Comparison of ENCODE assay signal across 18 cellular contexts in the genomic region with DNA sequence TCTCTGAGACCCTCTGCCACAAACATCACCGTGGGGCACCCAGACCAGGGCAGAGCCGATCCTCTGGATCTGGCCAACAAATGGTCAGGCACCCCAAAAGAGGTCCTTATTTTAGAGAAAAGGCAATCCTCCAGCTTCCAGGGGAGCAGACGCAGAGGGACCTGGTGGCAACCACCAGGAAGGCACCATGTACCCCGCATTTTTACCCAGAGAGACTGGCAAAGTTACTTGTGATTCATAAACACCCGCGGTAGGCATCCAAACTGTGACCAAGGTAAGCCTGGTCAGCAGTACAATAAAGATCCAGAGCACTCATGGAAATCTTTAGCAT. TPM values are rescaled to one million over a fixed set of nuclear protein-coding genes. Genes with fewer than 3 reads are reported as not detected.
DNase-seq lines count a peak whose midpoint lies in the region; ATAC-seq, FAIRE-seq and TF ChIP-seq lines count a peak whose summit lies in the region.
"Had no signal": no experiment of that assay in that cellular context is flagged by ENCODE, and none has a peak within 500 bp of the region (broad histone marks: within the 10 kb centered on the region; RNA-seq: fewer than 3 reads in every experiment).

No MANE protein-coding gene starts in this region.

- no TSS peak for BruUV-seq in endothelial cell of umbilical vein (replicated peaks; lab: Mats Ljungman, UMichigan)

- no peaks in the 10 kb centered on the region for H3K36me3 Mint-ChIP-seq in nephron (ENCODE audit: low read depth)
- no peaks in the 10 kb centered on the region for H3K36me3 Mint-ChIP-seq in activated CD4-positive, alpha-beta T cell treated with anti-CD3 and anti-CD28 coated beads for 36 hours (ENCODE audit: low read depth)
- H3K36me3 Mint-ChIP-seq: activated naive CD8-positive, alpha-beta T cell treated with anti-CD3 and anti-CD28 coated beads for 36 hours had no signal

- H3K9me1 ChIP-seq in endothelial cell of umbilical vein (replicated peaks; ENCODE audit: control insufficient read depth, extremely low read depth, insufficient read depth, low read length): no peaks in the 10 kb centered on the region

- POLR2A ChIA-PET in endothelial cell of umbilical vein (lab: Charles Lee): no interaction called here
- POLR2A ChIA-PET in activated CD4-positive, alpha-beta T cell treated with anti-CD3 and anti-CD28 coated beads for 36 hours (lab: Charles Lee): no interaction called here

- TF ChIP-seq POLR2A in endothelial cell of umbilical vein (IDR thresholded peaks at IDR 0.05; ENCODE audit: low read depth, low read length) (no peak), thyroid gland (IDR thresholded peaks at IDR 0.05) (no peak), erythroblast (IDR thresholded peaks at IDR 0.05; ENCODE audit: low read length) (no peak)

- peak overlapping the region; percentile 61 for H3K9ac ChIP-seq in endothelial cell of umbilical vein (replicated peaks; ENCODE audit: extremely low read depth, insufficient read depth, low read length)

- H3K4me3 Mint-ChIP-seq in nephron: peak overlapping the region in 2 of 3 experiments; percentile 35 to 36
- no peak overlapping the region for H3K4me3 Mint-ChIP-seq in activated CD4-positive, alpha-beta T cell treated with anti-CD3 and anti-CD28 coated beads for 36 hours
- H3K4me3 Mint-ChIP-seq: activated naive CD8-positive, alpha-beta T cell treated with anti-CD3 and anti-CD28 coated beads for 36 hours; T-helper 17 cell had no signal

- WGBS in thyroid gland, 2 donors: 79 to 96% methylated on average over 5 to 6 of the region's 6 CpGs

- H3K27ac ChIP-seq in endothelial cell of umbilical vein (ENCODE audit: insufficient read depth, low read depth, low read length) (peak overlapping the region; percentile 80), thyroid gland (peak overlapping the region; percentile 15 to 70 (median 65))

- no peak overlapping the region for H3K4me3 ChIP-seq in endothelial cell of umbilical vein (replicated peaks in 1 of 3; ENCODE audit: insufficient read depth in 1 of 3, low read depth in 1 of 3, low read length in 3 of 3)
- no peak overlapping the region for H3K4me3 ChIP-seq in thyroid gland (replicated peaks in 1 of 3)

- H3K27me3 Mint-ChIP-seq in nephron (ENCODE audit: low read depth): peaks cover 75% of the 10 kb centered on the region
- H3K27me3 Mint-ChIP-seq in activated CD4-positive, alpha-beta T cell treated with anti-CD3 and anti-CD28 coated beads for 36 hours: peaks cover 35% of the 10 kb centered on the region

- H3K36me3 ChIP-seq in endothelial cell of umbilical vein (ENCODE audit: control insufficient read depth in 2 of 2, extremely low read depth in 1 of 2, insufficient read depth in 2 of 2, low read length in 2 of 2) (no peaks in the 10 kb centered on the region), thyroid gland (no peaks in the 10 kb centered on the region)

- no peaks in the 10 kb centered on the region for H3K9me3 ChIP-seq in endothelial cell of umbilical vein (replicated peaks; ENCODE audit: control insufficient read depth, insufficient read depth, low read length)
- H3K9me3 ChIP-seq in thyroid gland: no peaks in the 10 kb centered on the region

- ATAC-seq in GM21447 (IDR thresholded peaks at IDR 0.05; ENCODE audit: unreplicated experiment): no peak
- ATAC-seq in activated CD4-positive, alpha-beta T cell treated with anti-CD3 and anti-CD28 coated beads for 36 hours: no peak
- ATAC-seq: activated CD4-positive, CD25-positive, alpha-beta regulatory T cell treated with anti-CD3 and anti-CD28 coated beads, Interleukin-2, amount 50 U/mL, for 24 hours; T-helper 17 cell had no signal

- H3K9me3 Mint-ChIP-seq in nephron: peaks cover 6% of the 10 kb centered on the region
- H3K9me3 Mint-ChIP-seq in activated CD4-positive, alpha-beta T cell treated with anti-CD3 and anti-CD28 coated beads for 36 hours (ENCODE audit: low read depth): no peaks in the 10 kb centered on the region
- H3K9me3 Mint-ChIP-seq: activated naive CD8-positive, alpha-beta T cell treated with anti-CD3 and anti-CD28 coated beads for 36 hours had no signal

- intact Hi-C loops in endothelial cell of umbilical vein (cut with micrococcal nuclease) (loop anchor here (1.0 kb wide), 1 partner anchor 7 kb away; no protein-coding TSS in a partner anchor), thyroid gland (cut with DNase I) (no loop called here)
- intact Hi-C loops in activated CD4-positive, alpha-beta T cell treated with anti-CD3 and anti-CD28 coated beads for 36 hours (cut with DNase I, micrococcal nuclease): no loop called here

- no peaks in the 10 kb centered on the region for H4K20me1 ChIP-seq in endothelial cell of umbilical vein (replicated peaks; ENCODE audit: control insufficient read depth, extremely low read depth, insufficient read depth, low read length)

- peaks cover 3% of the 10 kb centered on the region for H3K4me1 Mint-ChIP-seq in nephron
- no peaks in the 10 kb centered on the region for H3K4me1 Mint-ChIP-seq in activated CD4-positive, alpha-beta T cell treated with anti-CD3 and anti-CD28 coated beads for 36 hours
- H3K4me1 Mint-ChIP-seq: T-helper 17 cell had no signal

- DNase-seq in activated effector memory CD4-positive, alpha-beta T cell treated with anti-CD3 and anti-CD28 coated beads, Interleukin-2, amount 50 U/mL, for 16 hours: peak; percentile 4
- DNase-seq in activated effector memory CD4-positive, alpha-beta T cell treated with Interleukin-2 at 50 U/mL for 16 hours: no peak
- no peak for DNase-seq in endothelial cell of umbilical vein (ENCODE audit: low read depth, low spot score)
- no peak for DNase-seq in thyroid gland
- no peak for DNase-seq in activated CD4-positive, alpha-beta T cell treated with anti-CD3 and anti-CD28 coated beads for 36 hours
- no peak for DNase-seq in erythroblast (lab: John Stamatoyannopoulos, UW)
- DNase-seq: activated CD8-positive, alpha-beta memory T cell treated with anti-CD3 and anti-CD28 coated beads, Interleukin-2, amount 50 U/mL, for 4 hours; activated naive CD8-positive, alpha-beta T cell treated with anti-CD3 and anti-CD28 coated beads for 36 hours; NCI-H1092; SHP77; stimulated activated naive CD4-positive, alpha-beta T cell treated with Interleukin-2 at 50 U/mL for 16 hours had no signal

- no peaks in the 10 kb centered on the region for H3K79me2 ChIP-seq in endothelial cell of umbilical vein (ENCODE audit: control insufficient read depth, insufficient read depth, low read length)

- no peak for FAIRE-seq in endothelial cell of umbilical vein (lab: Jason Lieb, UNC)

- H3K27ac Mint-ChIP-seq in nephron: no peak overlapping the region
- H3K27ac Mint-ChIP-seq in activated CD4-positive, alpha-beta T cell treated with anti-CD3 and anti-CD28 coated beads for 36 hours: no peak overlapping the region
- H3K27ac Mint-ChIP-seq: activated naive CD8-positive, alpha-beta T cell treated with anti-CD3 and anti-CD28 coated beads for 36 hours; T-helper 17 cell had no signal

- H3K4me2 ChIP-seq in endothelial cell of umbilical vein (ENCODE audit: insufficient read depth, low read length): peak overlapping the region; percentile 38

- no peaks in the 10 kb centered on the region for H3K27me3 ChIP-seq in endothelial cell of umbilical vein (ENCODE audit: control insufficient read depth in 2 of 2, insufficient read depth in 2 of 2, low read length in 2 of 2)
- no peaks in the 10 kb centered on the region for H3K27me3 ChIP-seq in thyroid gland

- H2AFZ ChIP-seq in endothelial cell of umbilical vein (ENCODE audit: low read depth, low read length): peak overlapping the region; percentile 80

- dilution Hi-C loops in endothelial cell of umbilical vein (cut with MboI; ENCODE audit: extremely low pct_ligation_motif_present, low sequenced_read_pairs): no loop called here

- CTCF ChIA-PET in endothelial cell of umbilical vein (lab: Charles Lee): interaction anchor here (1.4 to 6.9 kb wide), 5 partner anchors 8 to 73 kb away, joined by 3 to 37 read pairs (median 15); partner anchors contain the start of gene LIMS2
- CTCF ChIA-PET in activated CD4-positive, alpha-beta T cell treated with anti-CD3 and anti-CD28 coated beads for 36 hours (lab: Charles Lee): interaction anchor here (1.0 to 2.2 kb wide), 2 partner anchors 15 to 74 kb away, joined by 3 to 5 read pairs; no protein-coding TSS in a partner anchor

- peaks cover 42% of the 10 kb centered on the region for H3K4me1 ChIP-seq in endothelial cell of umbilical vein (ENCODE audit: control insufficient read depth, extremely low read depth, insufficient read depth, low read length)
- peaks cover 0 to 30% of the 10 kb centered on the region in 2 donors for H3K4me1 ChIP-seq in thyroid gland

- TF ChIP-seq CTCF in endothelial cell of umbilical vein (IDR thresholded peaks at IDR 0.05; ENCODE audit: extremely low read depth in 1 of 2, insufficient read depth in 1 of 2, low read depth in 1 of 2, low read length in 2 of 2) (no peak), nephron (IDR thresholded peaks at IDR 0.05; ENCODE audit: unreplicated experiment in 3 of 3) (no peak), thyroid gland (IDR thresholded peaks at IDR 0.05) (no peak)

RNA-seq across cellular contexts. Expression of gene LIMS2, which starts 10.5 kb away (rescaled TPM):
- total RNA-seq in endothelial cell of umbilical vein: 45.7 and 48.3 TPM in 2 replicates
- polyA plus RNA-seq in endothelial cell of umbilical vein: 55.6 and 77.3 TPM in 2 replicates
- polyA plus RNA-seq in endothelial cell of umbilical vein (2011; cell fraction: cytosol; rRNA removed): 26.1 and 29.1 TPM in 2 replicates
- 86.3 and 120 TPM in 2 replicates for polyA plus RNA-seq in endothelial cell of umbilical vein (2011; cell fraction: nucleus; rRNA removed)
- polyA plus RNA-seq in endothelial cell of umbilical vein (2012): 14.1 and 24.9 TPM in 2 replicates
- 28.1 and 45.7 TPM in 2 replicates for polyA minus RNA-seq in endothelial cell of umbilical vein
- not detected for polyA minus RNA-seq in endothelial cell of umbilical vein (2011; cell fraction: cytosol; rRNA and poly(A)+ RNA removed)
- 21.7 and 33.5 TPM in 2 replicates for polyA minus RNA-seq in endothelial cell of umbilical vein (2011; cell fraction: nucleus; rRNA and poly(A)+ RNA removed)
- 10 to 100 TPM in 3 of 4 donors, 1 to 10 TPM in 1; 9.1 to 27.8 (median 14.2) TPM for total RNA-seq in thyroid gland
- total RNA-seq in activated CD4-positive, alpha-beta T cell treated with anti-CD3 and anti-CD28 coated beads for 36 hours: 10 to 100 TPM; 16.4 to 19.3 TPM

RNA-seq across cellular contexts. Expression of gene GPR17, which starts 18.9 kb away (rescaled TPM):
- total RNA-seq in endothelial cell of umbilical vein (not detected in 2 replicates), thyroid gland (not detected)
- 0.10 and 0.11 TPM in 2 replicates for polyA plus RNA-seq in endothelial cell of umbilical vein
- polyA plus RNA-seq in endothelial cell of umbilical vein (2011; cell fraction: cytosol; rRNA removed): 0.04 TPM in 2 replicates
- polyA plus RNA-seq in endothelial cell of umbilical vein (2011; cell fraction: nucleus; rRNA removed): not detected in 2 replicates
- polyA plus RNA-seq in endothelial cell of umbilical vein (2012): 0.10 and 0.15 TPM in 2 replicates
- polyA minus RNA-seq in endothelial cell of umbilical vein: not detected in 2 replicates
- not detected for polyA minus RNA-seq in endothelial cell of umbilical vein (2011; cell fraction: cytosol; rRNA and poly(A)+ RNA removed)
- polyA minus RNA-seq in endothelial cell of umbilical vein (2011; cell fraction: nucleus; rRNA and poly(A)+ RNA removed): not detected in 2 replicates
- total RNA-seq in activated CD4-positive, alpha-beta T cell treated with anti-CD3 and anti-CD28 coated beads for 36 hours: not detected
- total RNA-seq: activated naive CD8-positive, alpha-beta T cell treated with anti-CD3 and anti-CD28 coated beads for 36 hours; epithelial cell of proximal tubule; H4; T-helper 17 cell had no signal
- polyA plus RNA-seq: IgD-negative memory B cell had no signal

RNA-seq across cellular contexts. Expression of gene SFT2D3, which starts 36.4 kb away (rescaled TPM):
- total RNA-seq in endothelial cell of umbilical vein (4.4 and 4.7 TPM in 2 replicates), thyroid gland (10 to 100 TPM; 14.0 to 17.9 (median 16.1) TPM)
- 4.1 and 4.5 TPM in 2 replicates for polyA plus RNA-seq in endothelial cell of umbilical vein
- 3.3 and 3.4 TPM in 2 replicates for polyA plus RNA-seq in endothelial cell of umbilical vein (2011; cell fraction: cytosol; rRNA removed)
- polyA plus RNA-seq in endothelial cell of umbilical vein (2011; cell fraction: nucleus; rRNA removed): 1.6 and 2.5 TPM in 2 replicates
- polyA plus RNA-seq in endothelial cell of umbilical vein (2012): not detected in 2 replicates
- polyA minus RNA-seq in endothelial cell of umbilical vein: 2.6 and 2.7 TPM in 2 replicates
- 1.4 TPM for polyA minus RNA-seq in endothelial cell of umbilical vein (2011; cell fraction: cytosol; rRNA and poly(A)+ RNA removed)
- 3.3 and 3.6 TPM in 2 replicates for polyA minus RNA-seq in endothelial cell of umbilical vein (2011; cell fraction: nucleus; rRNA and poly(A)+ RNA removed)
- total RNA-seq in activated CD4-positive, alpha-beta T cell treated with anti-CD3 and anti-CD28 coated beads for 36 hours: 1 to 10 TPM; 2.8 to 3.1 TPM
- polyA plus RNA-seq: IgD-negative memory B cell had no signal
